Comparison of ENCODE assay signal across 8 cellular contexts in the genomic region with DNA sequence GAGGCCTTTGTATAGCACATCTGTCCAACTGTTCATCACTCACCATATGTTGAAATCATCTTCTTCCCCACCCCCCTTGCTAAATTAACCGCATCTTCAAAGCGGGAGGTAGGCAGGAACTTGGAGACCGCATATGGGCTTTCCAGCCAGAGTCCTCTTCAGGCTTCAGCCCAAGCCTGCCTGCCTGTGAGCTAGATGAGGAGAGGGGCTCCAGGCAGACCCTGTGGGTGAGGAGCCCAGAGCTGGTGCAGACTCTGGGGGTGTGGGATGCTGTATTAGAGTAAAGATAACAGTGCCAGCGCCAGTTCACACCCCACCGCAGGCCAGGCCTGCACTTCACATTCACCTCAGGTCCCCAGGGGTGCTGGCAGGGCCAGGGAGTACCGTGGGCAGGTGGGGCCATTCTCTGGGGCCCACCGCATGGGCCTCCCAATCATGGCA. TPM values are rescaled to one million over a fixed set of nuclear protein-coding genes. Genes with fewer than 3 reads are reported as not detected.
DNase-seq lines count a peak whose midpoint lies in the region; ATAC-seq and TF ChIP-seq lines count a peak whose summit lies in the region.
"Had no signal": no experiment of that assay in that cellular context is flagged by ENCODE, and none has a peak within 500 bp of the region (broad histone marks: within the 10 kb centered on the region; RNA-seq: fewer than 3 reads in every experiment).

No MANE protein-coding gene starts in this region.

- no peak for TF ChIP-seq CTCF in esophagus squamous epithelium (IDR thresholded peaks at IDR 0.05)

- H3K27me3 ChIP-seq in esophagus squamous epithelium = no peaks in the 10 kb centered on the region

- H3K4me1 Mint-ChIP-seq in T-cell = peaks cover 96 to 98% (median 97%) of the 10 kb centered on the region in 3 donors
- peaks cover 93% of the 10 kb centered on the region for H3K4me1 Mint-ChIP-seq in stimulated activated memory B cell treated with anti-CD40 and anti-IgM and Interleukin-4, amounts not matched to agents 10 μg/mL and 1 μg/mL and 100 μg/mL, for 72 hours

- H3K36me3 Mint-ChIP-seq in T-cell = peaks cover 14% of the 10 kb centered on the region
- peaks cover 29% of the 10 kb centered on the region for H3K36me3 Mint-ChIP-seq in stimulated activated memory B cell treated with anti-CD40 and anti-IgM and Interleukin-4, amounts not matched to agents 10 μg/mL and 1 μg/mL and 100 μg/mL, for 72 hours

- POLR2A ChIA-PET in T-cell (lab: Charles Lee) = interaction anchor here in 1 of 2 donors (0.5 kb wide), 2 partner anchors 50 to 280 kb away, joined by 4 to 7 read pairs; no protein-coding TSS in a partner anchor

- DNase-seq in T-cell = peak in 9 of 34 experiments; percentile 20 to 43 (median 27)
- no peak for DNase-seq in esophagus squamous epithelium (lab: John Stamatoyannopoulos, UW)
- no peak for DNase-seq in HPDE6-E6E7 (ENCODE audit: extremely low spot score)
- DNase-seq: NCI-H1436 treated with DMSO at 0.1 percent for 48 hours had no signal

- no peak overlapping the region for H3K4me3 ChIP-seq in esophagus squamous epithelium

- ATAC-seq in T-cell (replicated peaks in 1 of 4) = peak; percentile 15 to 29 (median 16)
- peak; percentile 48 for ATAC-seq in stimulated activated memory B cell treated with anti-CD40 and anti-IgM and Interleukin-4, amounts not matched to agents 10 μg/mL and 1 μg/mL and 100 μg/mL, for 72 hours
- no peak for ATAC-seq in HG03442 (IDR thresholded peaks at IDR 0.05; ENCODE audit: unreplicated experiment)
- ATAC-seq in GM21786 (IDR thresholded peaks at IDR 0.05; ENCODE audit: unreplicated experiment) = no peak

- H3K9me3 Mint-ChIP-seq in T-cell = no peaks in the 10 kb centered on the region
- no peaks in the 10 kb centered on the region for H3K9me3 Mint-ChIP-seq in stimulated activated memory B cell treated with anti-CD40 and anti-IgM and Interleukin-4, amounts not matched to agents 10 μg/mL and 1 μg/mL and 100 μg/mL, for 72 hours

- H3K36me3 ChIP-seq in KOPT-K1 (ENCODE audit: insufficient read depth, low read length) = no peaks in the 10 kb centered on the region; the same call in 1 of the 2 replicates
- H3K36me3 ChIP-seq in esophagus squamous epithelium = peaks cover 0 to 20% (median 0%) of the 10 kb centered on the region in 3 donors

- H3K9me3 ChIP-seq in KOPT-K1 (ENCODE audit: insufficient read depth, low read length, poor library complexity, severe bottlenecking) (no peaks in the 10 kb centered on the region), esophagus squamous epithelium (no peaks in the 10 kb centered on the region)

- WGBS in esophagus squamous epithelium, 2 donors = 42 to 55% methylated on average over 5 of the region's 7 CpGs

- H3K4me3 Mint-ChIP-seq in T-cell = peak overlapping the region; percentile 66 to 84 (median 72)
- peak overlapping the region; percentile 36 for H3K4me3 Mint-ChIP-seq in stimulated activated memory B cell treated with anti-CD40 and anti-IgM and Interleukin-4, amounts not matched to agents 10 μg/mL and 1 μg/mL and 100 μg/mL, for 72 hours

- H3K27ac ChIP-seq in KOPT-K1 (ENCODE audit: low read depth, low read length, poor library complexity, severe bottlenecking) (peak overlapping the region; percentile 47), esophagus squamous epithelium (peak overlapping the region; percentile 9 to 75 (median 38))

- peak overlapping the region; percentile 91 to 95 for H3K27ac Mint-ChIP-seq in T-cell
- peak overlapping the region; percentile 68 for H3K27ac Mint-ChIP-seq in stimulated activated memory B cell treated with anti-CD40 and anti-IgM and Interleukin-4, amounts not matched to agents 10 μg/mL and 1 μg/mL and 100 μg/mL, for 72 hours

- CTCF ChIA-PET in T-cell (lab: Charles Lee) = no interaction called here

- no peak for TF ChIP-seq POLR2A in esophagus squamous epithelium (IDR thresholded peaks at IDR 0.05)

- intact Hi-C loops in esophagus squamous epithelium (cut with DNase I) = no loop called here

- no peaks in the 10 kb centered on the region for H3K27me3 Mint-ChIP-seq in T-cell
- no peaks in the 10 kb centered on the region for H3K27me3 Mint-ChIP-seq in stimulated activated memory B cell treated with anti-CD40 and anti-IgM and Interleukin-4, amounts not matched to agents 10 μg/mL and 1 μg/mL and 100 μg/mL, for 72 hours

- H3K4me1 ChIP-seq in esophagus squamous epithelium = peaks cover 59 to 100% (median 76%) of the 10 kb centered on the region in 3 donors

RNA-seq across cellular contexts. Expression of a gene that starts 16.2 kb away (rescaled TPM):
- 100 to 1,000 TPM; 259 to 375 (median 370) TPM for total RNA-seq in T-cell
- total RNA-seq in esophagus squamous epithelium = 10 to 100 TPM; 46.6 to 73.8 (median 62.9) TPM

Comparison
In these comparisons a context has a peak if more than half of its experiments do, and no peak if none do; other contexts are left out.
1. ATAC-seq: peak in T-cell (4 of 4) and stimulated activated memory B cell treated with anti-CD40 and anti-IgM and Interleukin-4, amounts not matched to agents 10 μg/mL and 1 μg/mL and 100 μg/mL, for 72 hours (single experiment); none in HG03442 (single experiment) and GM21786 (single experiment).